ENCODE assay signal across 21 cellular contexts in the genomic region with DNA sequence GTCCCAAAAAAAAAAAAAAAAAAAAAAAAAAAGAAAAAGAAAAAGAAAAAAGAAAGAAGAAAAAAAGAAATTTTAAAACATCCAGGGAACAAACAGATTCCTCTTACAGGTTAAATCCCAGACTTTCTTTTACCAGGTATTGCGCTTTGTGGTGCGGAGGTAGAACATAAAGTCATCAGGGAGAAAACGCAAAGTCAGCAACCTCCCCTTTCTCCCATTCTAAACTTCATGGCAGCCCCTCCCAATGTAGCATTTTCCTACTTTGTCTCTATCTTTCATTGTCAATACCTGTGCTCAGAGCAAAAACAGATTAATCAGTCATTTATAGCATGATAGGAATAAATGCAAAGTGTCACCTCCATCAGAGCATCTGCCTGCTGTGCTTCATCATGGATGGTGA.
"Had no signal": no experiment of that assay in that cellular context is flagged by ENCODE, and none has a peak within 500 bp of the region (broad histone marks: within the 10 kb centered on the region; RNA-seq: fewer than 3 reads in every experiment).

No MANE protein-coding gene starts in this region.

- H3K36me3 ChIP-seq: esophagus squamous epithelium, left ventricle myocardium inferior, lower lobe of right lung, suprapubic skin, tibial nerve, upper lobe of right lung, vagina had no signal

- H3K4me3 Mint-ChIP-seq: dendritic cell treated with granulocyte-macrophage colony-stimulating factor and Interleukin-4, amounts not matched to agents 40 ng/mL and 50 ng/mL, for 4 days; effector memory CD8-positive, alpha-beta T cell; immature natural killer cell; naive thymus-derived CD4-positive, alpha-beta T cell; nephron progenitor cell had no signal

- H3K27ac Mint-ChIP-seq: dendritic cell treated with granulocyte-macrophage colony-stimulating factor and Interleukin-4, amounts not matched to agents 40 ng/mL and 50 ng/mL, for 4 days; effector memory CD8-positive, alpha-beta T cell; immature natural killer cell; nephron progenitor cell had no signal

- H3K27ac ChIP-seq: esophagus squamous epithelium, left ventricle myocardium inferior, lower lobe of right lung, psoas muscle, skin epidermis, suprapubic skin, tibial nerve, upper lobe of right lung, vagina had no signal

- H3K9me3 ChIP-seq: esophagus squamous epithelium, lower lobe of right lung, psoas muscle, suprapubic skin, upper lobe of right lung, vagina had no signal

- DNase-seq: effector memory CD8-positive, alpha-beta T cell; esophagus squamous epithelium; immature natural killer cell; kidney; left cardiac atrium; left ventricle myocardium inferior; lower lobe of right lung; mesendoderm; naive thymus-derived CD4-positive, alpha-beta T cell; nephron progenitor cell; psoas muscle; retina; stimulated activated CD4-positive, alpha-beta T cell treated with anti-CD3 and anti-CD28 coated beads, Interleukin-12 subunit alpha, Interleukin-12 subunit beta, amount 100 ng/mL, for 4 hours; stimulated activated naive CD4-positive, alpha-beta T cell treated with Interleukin-2 at 50 U/mL for 16 hours; upper lobe of right lung had no signal

- H3K9me3 Mint-ChIP-seq: immature natural killer cell had no signal

- H3K27me3 Mint-ChIP-seq: dendritic cell treated with granulocyte-macrophage colony-stimulating factor and Interleukin-4, amounts not matched to agents 40 ng/mL and 50 ng/mL, for 4 days; effector memory CD8-positive, alpha-beta T cell had no signal

- H3K4me1 Mint-ChIP-seq: nephron progenitor cell had no signal

- H3K4me1 ChIP-seq: esophagus squamous epithelium, left ventricle myocardium inferior, lower lobe of right lung, psoas muscle, suprapubic skin, tibial nerve, upper lobe of right lung, vagina had no signal

- H3K4me3 ChIP-seq: esophagus squamous epithelium, left ventricle myocardium inferior, lower lobe of right lung, psoas muscle, skin epidermis, suprapubic skin, tibial nerve, upper lobe of right lung, vagina had no signal

- ATAC-seq: effector memory CD8-positive, alpha-beta T cell; left cardiac atrium; lower lobe of right lung; naive thymus-derived CD4-positive, alpha-beta T cell; psoas muscle; sciatic nerve; upper lobe of right lung had no signal

- H3K27me3 ChIP-seq: tibial nerve, upper lobe of right lung, vagina had no signal
